15 cellular contexts compared by ENCODE assay signal in the genomic region with DNA sequence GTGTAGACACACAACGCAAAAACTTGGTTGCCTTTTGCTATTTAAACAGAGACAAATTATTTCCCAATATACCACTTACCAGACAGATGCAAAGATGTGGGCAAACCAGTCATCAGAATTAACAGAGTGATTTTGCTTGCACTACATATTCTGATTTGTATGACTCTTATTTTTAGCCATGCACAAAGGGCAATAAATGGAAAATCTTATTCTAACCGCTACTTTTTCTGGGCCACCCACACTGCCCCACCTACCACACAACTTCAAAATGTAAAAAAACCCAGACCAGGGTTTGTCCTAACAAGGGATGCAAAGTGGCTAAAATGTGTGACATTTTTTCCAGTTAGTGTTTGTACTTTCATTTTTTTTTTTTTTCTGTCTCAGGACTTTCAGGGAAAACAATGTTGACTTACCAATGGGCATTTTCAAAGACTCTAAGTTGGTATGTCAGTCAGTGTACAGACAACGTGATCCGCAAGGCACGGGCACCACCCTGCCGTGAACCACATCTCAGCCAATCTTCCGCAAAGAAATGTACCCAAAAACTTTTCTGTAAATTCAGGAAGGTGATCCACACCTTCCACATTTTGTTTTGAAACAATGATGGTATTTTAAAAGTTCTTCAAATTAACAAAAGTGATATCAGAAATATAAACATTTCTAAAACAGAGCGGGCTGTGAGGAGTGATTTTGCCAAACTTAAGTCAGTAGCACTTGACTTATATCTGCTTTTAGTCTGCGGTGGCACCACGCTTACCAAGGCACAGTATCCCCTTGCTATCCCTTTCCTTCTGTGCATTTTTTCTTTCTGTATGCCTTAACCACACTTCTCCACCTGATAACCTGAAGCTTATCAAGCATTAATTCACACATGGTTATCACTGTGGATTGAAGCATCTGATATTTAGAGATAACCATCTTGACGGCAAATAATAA.
DNase-seq lines count a peak whose midpoint lies in the region; ATAC-seq and TF ChIP-seq lines count a peak whose summit lies in the region.
"Had no signal": no experiment of that assay in that cellular context is flagged by ENCODE, and none has a peak within 500 bp of the region (broad histone marks: within the 10 kb centered on the region; RNA-seq: fewer than 3 reads in every experiment).

No MANE protein-coding gene starts in this region.

- H3K4me3 ChIP-seq in thyroid gland (replicated peaks in 1 of 3): no peak overlapping the region
- H3K4me3 ChIP-seq: GM12878, K562, lung had no signal

- ATAC-seq in GM21717 (IDR thresholded peaks at IDR 0.05; ENCODE audit: unreplicated experiment): no peak

- no peaks in the 10 kb centered on the region for H3K4me1 ChIP-seq in thyroid gland
- H3K4me1 ChIP-seq: parathyroid adenoma had no signal

- H3K27me3 ChIP-seq in thyroid gland: no peaks in the 10 kb centered on the region

- peak; percentile 28 for DNase-seq in activated gamma-delta T cell treated with anti-CD3 and anti-CD28 coated beads, Interleukin-2, amount 50 U/mL, for 16 hours (ENCODE audit: low read depth)
- DNase-seq in activated gamma-delta T cell treated with Interleukin-2 at 50 U/mL for 16 hours (no peak), COR-L47 (lab: John Stamatoyannopoulos, UW) (no peak), substantia nigra (lab: John Stamatoyannopoulos, UW) (no peak), thyroid gland (no peak)
- DNase-seq in activated naive CD4-positive, alpha-beta T cell treated with anti-CD3 and anti-CD28 coated beads, Interleukin-2, amount 10 ng/mL, durations not matched to agents 7 days and 5 days: peak; percentile 48
- peak; percentile 49 to 62 (median 54) for DNase-seq in stimulated activated CD4-positive, alpha-beta T cell treated with anti-CD3 and anti-CD28 coated beads, Interleukin-12 subunit alpha, Interleukin-12 subunit beta, amount 100 ng/mL, for 48 hours (ENCODE audit: low read depth in 2 of 3, low spot score in 1 of 3)
- DNase-seq: DMS79, H9, NCI-H1930 had no signal

- 94% methylated on average over 11 of the region's 11 CpGs for WGBS in thyroid gland, 2 donors

- peaks cover 86% of the 10 kb centered on the region for H3K4me1 Mint-ChIP-seq in activated naive CD4-positive, alpha-beta T cell treated with anti-CD3 and anti-CD28 coated beads, Interleukin-2, amount 10 ng/mL, durations not matched to agents 7 days and 5 days

- H3K36me3 ChIP-seq in thyroid gland: no peaks in the 10 kb centered on the region

- H3K27ac ChIP-seq in substantia nigra (ENCODE audit: low read depth, low read length, poor library complexity, severe bottlenecking) (no peak overlapping the region), thyroid gland (no peak overlapping the region)
- H3K27ac ChIP-seq: parathyroid adenoma had no signal

- peak overlapping the region; percentile 99 for H3K27ac Mint-ChIP-seq in activated naive CD4-positive, alpha-beta T cell treated with anti-CD3 and anti-CD28 coated beads, Interleukin-2, amount 10 ng/mL, durations not matched to agents 7 days and 5 days
- H3K27ac Mint-ChIP-seq: H9 had no signal

- H3K9me3 ChIP-seq in thyroid gland: no peaks in the 10 kb centered on the region

- no peak for TF ChIP-seq CTCF in thyroid gland (IDR thresholded peaks at IDR 0.05)

- no peaks in the 10 kb centered on the region for H3K27me3 Mint-ChIP-seq in activated naive CD4-positive, alpha-beta T cell treated with anti-CD3 and anti-CD28 coated beads, Interleukin-2, amount 10 ng/mL, durations not matched to agents 7 days and 5 days

- intact Hi-C loops in thyroid gland (cut with DNase I): no loop called here

- H3K9me3 Mint-ChIP-seq in activated naive CD4-positive, alpha-beta T cell treated with anti-CD3 and anti-CD28 coated beads, Interleukin-2, amount 10 ng/mL, durations not matched to agents 7 days and 5 days: no peaks in the 10 kb centered on the region
- H3K9me3 Mint-ChIP-seq: H9 had no signal

- CTCF ChIA-PET in activated naive CD4-positive, alpha-beta T cell treated with anti-CD3 and anti-CD28 coated beads, Interleukin-2, amount 10 ng/mL, durations not matched to agents 7 days and 5 days (lab: Charles Lee): interaction anchor here (1.0 to 1.1 kb wide), 2 partner anchors 29 to 135 kb away, joined by 3 read pairs; no protein-coding TSS in a partner anchor

- TF ChIP-seq POLR2A in thyroid gland (IDR thresholded peaks at IDR 0.05): no peak

- H3K4me3 Mint-ChIP-seq in activated naive CD4-positive, alpha-beta T cell treated with anti-CD3 and anti-CD28 coated beads, Interleukin-2, amount 10 ng/mL, durations not matched to agents 7 days and 5 days: peak overlapping the region; percentile 92
- H3K4me3 Mint-ChIP-seq: H9 had no signal

- H3K36me3 Mint-ChIP-seq in activated naive CD4-positive, alpha-beta T cell treated with anti-CD3 and anti-CD28 coated beads, Interleukin-2, amount 10 ng/mL, durations not matched to agents 7 days and 5 days: peaks cover 42% of the 10 kb centered on the region

Comparison
In these comparisons a context has a peak if more than half of its experiments do, and no peak if none do; other contexts are left out.
1. DNase-seq: peak in activated gamma-delta T cell treated with anti-CD3 and anti-CD28 coated beads, Interleukin-2, amount 50 U/mL, for 16 hours (single experiment), activated naive CD4-positive, alpha-beta T cell treated with anti-CD3 and anti-CD28 coated beads, Interleukin-2, amount 10 ng/mL, durations not matched to agents 7 days and 5 days (single experiment) and stimulated activated CD4-positive, alpha-beta T cell treated with anti-CD3 and anti-CD28 coated beads, Interleukin-12 subunit alpha, Interleukin-12 subunit beta, amount 100 ng/mL, for 48 hours (3 of 3); none in activated gamma-delta T cell treated with Interleukin-2 at 50 U/mL for 16 hours (single experiment), COR-L47 (single experiment), substantia nigra (0 of 49) and thyroid gland (0 of 2).